Comparison of ENCODE assay signal across 11 cellular contexts in genomic region chr17:39576187-39576586, GRCh38. TPM values are rescaled to one million over a fixed set of nuclear protein-coding genes. Genes with fewer than 3 reads are reported as not detected.
DNase-seq lines count a peak whose midpoint lies in the region; ATAC-seq lines count a peak whose summit lies in the region.
"Had no signal": no experiment of that assay in that cellular context is flagged by ENCODE, and none has a peak within 500 bp of the region (broad histone marks: within the 10 kb centered on the region; RNA-seq: fewer than 3 reads in every experiment).

No MANE protein-coding gene starts in this region.

- H3K27ac Mint-ChIP-seq in activated naive CD4-positive, alpha-beta T cell treated with anti-CD3 and anti-CD28 coated beads, Interleukin-2, amount 10 ng/mL, durations not matched to agents 7 days and 5 days = no peak overlapping the region
- no peak overlapping the region for H3K27ac Mint-ChIP-seq in stimulated activated memory B cell treated with anti-CD40 and anti-IgM and Interleukin-4, amounts not matched to agents 10 μg/mL and 1 μg/mL and 100 μg/mL, for 72 hours
- H3K27ac Mint-ChIP-seq in activated T-helper 1 cell treated with anti-CD3 and anti-CD28 coated beads, Interleukin-12 subunit alpha, Interleukin-12 subunit beta, Interleukin-2, Interleukin-4 antibody, amounts not matched to agents 30 ng/mL and 10 ng/mL and 1 ng/mL, durations not matched to agents 14 hours and 24 hours and 36 hours = no peak overlapping the region
- H3K27ac Mint-ChIP-seq: IgD-negative memory B cell had no signal

- CTCF ChIA-PET in activated naive CD4-positive, alpha-beta T cell treated with anti-CD3 and anti-CD28 coated beads, Interleukin-2, amount 10 ng/mL, durations not matched to agents 7 days and 5 days (lab: Charles Lee) = interaction anchor here (1.6 to 2.3 kb wide), 2 partner anchors 23 to 29 kb away, joined by 5 to 6 read pairs; no protein-coding TSS in a partner anchor

- peaks cover 11% of the 10 kb centered on the region for H3K36me3 Mint-ChIP-seq in activated naive CD4-positive, alpha-beta T cell treated with anti-CD3 and anti-CD28 coated beads, Interleukin-2, amount 10 ng/mL, durations not matched to agents 7 days and 5 days
- H3K36me3 Mint-ChIP-seq in stimulated activated memory B cell treated with anti-CD40 and anti-IgM and Interleukin-4, amounts not matched to agents 10 μg/mL and 1 μg/mL and 100 μg/mL, for 72 hours = peaks cover 12% of the 10 kb centered on the region
- H3K36me3 Mint-ChIP-seq in activated T-helper 1 cell treated with anti-CD3 and anti-CD28 coated beads, Interleukin-12 subunit alpha, Interleukin-12 subunit beta, Interleukin-2, Interleukin-4 antibody, amounts not matched to agents 30 ng/mL and 10 ng/mL and 1 ng/mL, durations not matched to agents 14 hours and 24 hours and 36 hours (ENCODE audit: low read depth) = peaks cover 6% of the 10 kb centered on the region

- peaks cover 41% of the 10 kb centered on the region for H3K27me3 Mint-ChIP-seq in activated naive CD4-positive, alpha-beta T cell treated with anti-CD3 and anti-CD28 coated beads, Interleukin-2, amount 10 ng/mL, durations not matched to agents 7 days and 5 days
- H3K27me3 Mint-ChIP-seq in stimulated activated memory B cell treated with anti-CD40 and anti-IgM and Interleukin-4, amounts not matched to agents 10 μg/mL and 1 μg/mL and 100 μg/mL, for 72 hours = peaks cover 25% of the 10 kb centered on the region
- peaks cover 9% of the 10 kb centered on the region for H3K27me3 Mint-ChIP-seq in activated T-helper 1 cell treated with anti-CD3 and anti-CD28 coated beads, Interleukin-12 subunit alpha, Interleukin-12 subunit beta, Interleukin-2, Interleukin-4 antibody, amounts not matched to agents 30 ng/mL and 10 ng/mL and 1 ng/mL, durations not matched to agents 14 hours and 24 hours and 36 hours (ENCODE audit: insufficient read depth)

- intact Hi-C loops in activated T-helper 1 cell treated with anti-CD3 and anti-CD28 coated beads, Interleukin-12 subunit alpha, Interleukin-12 subunit beta, Interleukin-2, Interleukin-4 antibody, amounts not matched to agents 30 ng/mL and 10 ng/mL and 1 ng/mL, durations not matched to agents 14 hours and 24 hours and 36 hours (cut with micrococcal nuclease) = no loop called here

- H3K4me1 Mint-ChIP-seq in activated naive CD4-positive, alpha-beta T cell treated with anti-CD3 and anti-CD28 coated beads, Interleukin-2, amount 10 ng/mL, durations not matched to agents 7 days and 5 days = peaks cover 7% of the 10 kb centered on the region
- peaks cover 10% of the 10 kb centered on the region for H3K4me1 Mint-ChIP-seq in stimulated activated memory B cell treated with anti-CD40 and anti-IgM and Interleukin-4, amounts not matched to agents 10 μg/mL and 1 μg/mL and 100 μg/mL, for 72 hours
- peaks cover 5% of the 10 kb centered on the region for H3K4me1 Mint-ChIP-seq in activated T-helper 1 cell treated with anti-CD3 and anti-CD28 coated beads, Interleukin-12 subunit alpha, Interleukin-12 subunit beta, Interleukin-2, Interleukin-4 antibody, amounts not matched to agents 30 ng/mL and 10 ng/mL and 1 ng/mL, durations not matched to agents 14 hours and 24 hours and 36 hours (ENCODE audit: low read depth)

- DNase-seq in activated naive CD4-positive, alpha-beta T cell treated with anti-CD3 and anti-CD28 coated beads, Interleukin-2, amount 10 ng/mL, durations not matched to agents 7 days and 5 days = peak; percentile 30
- no peak for DNase-seq in activated naive CD4-positive, alpha-beta T cell (lab: John Stamatoyannopoulos, UW)
- DNase-seq in NCI-H1694 (lab: John Stamatoyannopoulos, UW) = peak; percentile 82
- peak; percentile 34 for DNase-seq in dermis blood vessel endothelial cell
- no peak for DNase-seq in GM19238 (ENCODE audit: insufficient read length, low spot score)
- no peak for DNase-seq in activated T-helper 1 cell treated with anti-CD3 and anti-CD28 coated beads, Interleukin-12 subunit alpha, Interleukin-12 subunit beta, Interleukin-2, Interleukin-4 antibody, amounts not matched to agents 30 ng/mL and 10 ng/mL and 1 ng/mL, durations not matched to agents 14 hours and 24 hours and 36 hours (ENCODE audit: low spot score)
- DNase-seq: amniotic stem cell had no signal

- H3K9me3 Mint-ChIP-seq in activated naive CD4-positive, alpha-beta T cell treated with anti-CD3 and anti-CD28 coated beads, Interleukin-2, amount 10 ng/mL, durations not matched to agents 7 days and 5 days = no peaks in the 10 kb centered on the region
- H3K9me3 Mint-ChIP-seq in stimulated activated memory B cell treated with anti-CD40 and anti-IgM and Interleukin-4, amounts not matched to agents 10 μg/mL and 1 μg/mL and 100 μg/mL, for 72 hours = peaks cover 4% of the 10 kb centered on the region
- peaks cover 5% of the 10 kb centered on the region for H3K9me3 Mint-ChIP-seq in activated T-helper 1 cell treated with anti-CD3 and anti-CD28 coated beads, Interleukin-12 subunit alpha, Interleukin-12 subunit beta, Interleukin-2, Interleukin-4 antibody, amounts not matched to agents 30 ng/mL and 10 ng/mL and 1 ng/mL, durations not matched to agents 14 hours and 24 hours and 36 hours

- peak; percentile 39 for ATAC-seq in stimulated activated memory B cell treated with anti-CD40 and anti-IgM and Interleukin-4, amounts not matched to agents 10 μg/mL and 1 μg/mL and 100 μg/mL, for 72 hours
- ATAC-seq in GM18502 (IDR thresholded peaks at IDR 0.05; ENCODE audit: poor library complexity, unreplicated experiment) = no peak

- H3K4me3 Mint-ChIP-seq in activated naive CD4-positive, alpha-beta T cell treated with anti-CD3 and anti-CD28 coated beads, Interleukin-2, amount 10 ng/mL, durations not matched to agents 7 days and 5 days = no peak overlapping the region
- no peak overlapping the region for H3K4me3 Mint-ChIP-seq in stimulated activated memory B cell treated with anti-CD40 and anti-IgM and Interleukin-4, amounts not matched to agents 10 μg/mL and 1 μg/mL and 100 μg/mL, for 72 hours
- H3K4me3 Mint-ChIP-seq in activated T-helper 1 cell treated with anti-CD3 and anti-CD28 coated beads, Interleukin-12 subunit alpha, Interleukin-12 subunit beta, Interleukin-2, Interleukin-4 antibody, amounts not matched to agents 30 ng/mL and 10 ng/mL and 1 ng/mL, durations not matched to agents 14 hours and 24 hours and 36 hours = no peak overlapping the region
- H3K4me3 Mint-ChIP-seq: IgD-negative memory B cell had no signal

RNA-seq across cellular contexts. Expression of gene NEUROD2, which starts 31.5 kb away (rescaled TPM):
- not detected in 2 replicates for total RNA-seq in dermis blood vessel endothelial cell
- total RNA-seq in activated T-helper 1 cell treated with anti-CD3 and anti-CD28 coated beads, Interleukin-12 subunit alpha, Interleukin-12 subunit beta, Interleukin-2, Interleukin-4 antibody, amounts not matched to agents 30 ng/mL and 10 ng/mL and 1 ng/mL, durations not matched to agents 14 hours and 24 hours and 36 hours = not detected in 2 replicates
- total RNA-seq: vagina had no signal

RNA-seq across cellular contexts. Expression of gene PPP1R1B, which starts 50.6 kb away (rescaled TPM):
- total RNA-seq in dermis blood vessel endothelial cell = not detected in 2 replicates
- not detected in 2 replicates for total RNA-seq in activated T-helper 1 cell treated with anti-CD3 and anti-CD28 coated beads, Interleukin-12 subunit alpha, Interleukin-12 subunit beta, Interleukin-2, Interleukin-4 antibody, amounts not matched to agents 30 ng/mL and 10 ng/mL and 1 ng/mL, durations not matched to agents 14 hours and 24 hours and 36 hours

Comparison
In these comparisons a context has a peak if more than half of its experiments do, and no peak if none do; other contexts are left out.
1. DNase-seq: peak in activated naive CD4-positive, alpha-beta T cell treated with anti-CD3 and anti-CD28 coated beads, Interleukin-2, amount 10 ng/mL, durations not matched to agents 7 days and 5 days (single experiment), NCI-H1694 (single experiment) and dermis blood vessel endothelial cell (single experiment); none in activated naive CD4-positive, alpha-beta T cell (0 of 4), GM19238 (single experiment) and activated T-helper 1 cell treated with anti-CD3 and anti-CD28 coated beads, Interleukin-12 subunit alpha, Interleukin-12 subunit beta, Interleukin-2, Interleukin-4 antibody, amounts not matched to agents 30 ng/mL and 10 ng/mL and 1 ng/mL, durations not matched to agents 14 hours and 24 hours and 36 hours (single experiment).